Comparison of ENCODE assay signal across 1 cellular context in genomic region chr15:68054658-68055223, GRCh38.
TF ChIP-seq lines count a peak whose summit lies in the region.

No MANE protein-coding gene starts in this region.

TF ChIP-seq in GM12878, 131 proteins besides CTCF, POLR2A, EP300 and RAD21 (continued from another document):
- TF ChIP-seq HSF1 (IDR thresholded peaks at IDR 0.05; ENCODE audit: low read depth, low read length): no peak
- no peak for TF ChIP-seq ASH2L (IDR thresholded peaks at IDR 0.05; ENCODE audit: borderline replicate concordance, low read depth)
- peak; percentile 45; the same call in 1 of the 2 replicates for TF ChIP-seq LARP7 (IDR thresholded peaks at IDR 0.05)
- no peak for TF ChIP-seq NBN (IDR thresholded peaks at IDR 0.05)
- 0 out of 2 replicates have a peak, but pooled peaks have one; percentile 9 for TF ChIP-seq ATF7 (IDR thresholded peaks at IDR 0.05; ENCODE audit: low read depth)
- no peak for TF ChIP-seq RELB (IDR thresholded peaks at IDR 0.05; ENCODE audit: low read depth)
- no peak for TF ChIP-seq ZNF384 (IDR thresholded peaks at IDR 0.05; ENCODE audit: borderline replicate concordance, low read depth, low read length)
- TF ChIP-seq TAF1 (IDR thresholded peaks at IDR 0.05; ENCODE audit: borderline replicate concordance, low read depth, low read length): no peak
- TF ChIP-seq CUX1 (IDR thresholded peaks at IDR 0.05; ENCODE audit: insufficient replicate concordance, low read depth, low read length): no peak
- 0 out of 2 replicates have a peak, but pooled peaks have one; percentile 11 for TF ChIP-seq DPF2 (IDR thresholded peaks at IDR 0.05)
- TF ChIP-seq ZBTB33 (IDR thresholded peaks at IDR 0.05): no peak
